25 cellular contexts compared by ENCODE assay signal in genomic region chr18:32488078-32488477, GRCh38.
"Had no signal": no experiment of that assay in that cellular context is flagged by ENCODE, and none has a peak within 500 bp of the region (broad histone marks: within the 10 kb centered on the region; RNA-seq: fewer than 3 reads in every experiment).

No MANE protein-coding gene starts in this region.

- H3K36me3 Mint-ChIP-seq: naive thymus-derived CD8-positive, alpha-beta T cell; stimulated activated memory B cell treated with anti-CD40 and anti-IgM and Interleukin-4, amounts not matched to agents 10 μg/mL and 1 μg/mL and 100 μg/mL, for 72 hours; type B pancreatic cell had no signal

- H3K36me3 ChIP-seq: left lung, lower lobe of right lung, ovary, right atrium auricular region, right lobe of liver, tibial nerve, uterus had no signal

- H3K4me1 Mint-ChIP-seq: naive thymus-derived CD8-positive, alpha-beta T cell; nephron; stimulated activated memory B cell treated with anti-CD40 and anti-IgM and Interleukin-4, amounts not matched to agents 10 μg/mL and 1 μg/mL and 100 μg/mL, for 72 hours; stimulated activated naive CD8-positive, alpha-beta T cell treated with anti-CD3 and anti-CD28 coated beads, Interleukin-15, amount 100 ng/mL, for 72 hours had no signal

- DNase-seq: hippocampal formation; kidney glomerular epithelial cell; left cardiac atrium; left lung; lower lobe of right lung; mammary epithelial cell; mesenchymal stem cell; naive thymus-derived CD8-positive, alpha-beta T cell; ovary; right lobe of liver; stimulated activated CD4-positive, alpha-beta T cell treated with anti-CD3 and anti-CD28 coated beads, Interleukin-1b, Interleukin-23, amount 100 ng/mL, for 48 hours; stimulated activated CD4-positive, alpha-beta T cell treated with anti-CD3 and anti-CD28 coated beads, Interleukin-2, amount 100 ng/mL, for 48 hours; stimulated activated CD4-positive, alpha-beta T cell treated with anti-CD3 and anti-CD28 coated beads, Interleukin-4, amount 100 ng/mL, for 4 hours; stimulated activated CD8-positive, alpha-beta memory T cell treated with anti-CD3 and anti-CD28 coated beads, Interleukin-4, amount 100 ng/mL, for 48 hours; stimulated activated naive CD4-positive, alpha-beta T cell treated with Interleukin-2 at 50 U/mL for 16 hours; stimulated activated naive CD8-positive, alpha-beta T cell treated with anti-CD3 and anti-CD28 coated beads, Interleukin-15, amount 100 ng/mL, for 72 hours; substantia nigra; uterus had no signal

- H3K27ac ChIP-seq: left lung, lower lobe of right lung, ovary, right atrium auricular region, right lobe of liver, tibial nerve, uterus had no signal

- H3K4me1 ChIP-seq: left lung, lower lobe of right lung, right atrium auricular region, right lobe of liver, tibial nerve, uterus had no signal

- H3K9me3 Mint-ChIP-seq: naive thymus-derived CD8-positive, alpha-beta T cell; nephron; stimulated activated memory B cell treated with anti-CD40 and anti-IgM and Interleukin-4, amounts not matched to agents 10 μg/mL and 1 μg/mL and 100 μg/mL, for 72 hours; stimulated activated naive CD8-positive, alpha-beta T cell treated with anti-CD3 and anti-CD28 coated beads, Interleukin-15, amount 100 ng/mL, for 72 hours; type B pancreatic cell had no signal

- H3K9me3 ChIP-seq: left lung, lower lobe of right lung, ovary, right atrium auricular region, right lobe of liver, tibial nerve, uterus had no signal

- ATAC-seq: left cardiac atrium; left lung; lower lobe of right lung; naive thymus-derived CD8-positive, alpha-beta T cell; right lobe of liver; stimulated activated memory B cell treated with anti-CD40 and anti-IgM and Interleukin-4, amounts not matched to agents 10 μg/mL and 1 μg/mL and 100 μg/mL, for 72 hours; stimulated activated naive CD8-positive, alpha-beta T cell treated with anti-CD3 and anti-CD28 coated beads, Interleukin-15, amount 100 ng/mL, for 72 hours had no signal

- H3K27me3 ChIP-seq: left lung, ovary, right atrium auricular region, right lobe of liver, tibial nerve, uterus had no signal

- H3K4me3 Mint-ChIP-seq: naive thymus-derived CD8-positive, alpha-beta T cell; nephron; stimulated activated memory B cell treated with anti-CD40 and anti-IgM and Interleukin-4, amounts not matched to agents 10 μg/mL and 1 μg/mL and 100 μg/mL, for 72 hours; stimulated activated naive CD8-positive, alpha-beta T cell treated with anti-CD3 and anti-CD28 coated beads, Interleukin-15, amount 100 ng/mL, for 72 hours; type B pancreatic cell had no signal

- H3K27me3 Mint-ChIP-seq: progenitor cell of endocrine pancreas had no signal

- H3K4me2 ChIP-seq: smooth muscle cell had no signal

- H3K4me3 ChIP-seq: left lung, lower lobe of right lung, ovary, right atrium auricular region, right lobe of liver, smooth muscle cell, tibial nerve, uterus had no signal
